1 cellular context compared by ENCODE assay signal in genomic region chr18:21743166-21743831, GRCh38.
A peak's percentile ranks its signal among the peaks of the same experiment; 100 is the strongest.
TF ChIP-seq lines count a peak whose summit lies in the region.

No MANE protein-coding gene starts in this region.

TF ChIP-seq in HEK293, 187 proteins besides CTCF, POLR2A, EP300 and RAD21 (continued from another document):
- TF ChIP-seq, protein P1, sequence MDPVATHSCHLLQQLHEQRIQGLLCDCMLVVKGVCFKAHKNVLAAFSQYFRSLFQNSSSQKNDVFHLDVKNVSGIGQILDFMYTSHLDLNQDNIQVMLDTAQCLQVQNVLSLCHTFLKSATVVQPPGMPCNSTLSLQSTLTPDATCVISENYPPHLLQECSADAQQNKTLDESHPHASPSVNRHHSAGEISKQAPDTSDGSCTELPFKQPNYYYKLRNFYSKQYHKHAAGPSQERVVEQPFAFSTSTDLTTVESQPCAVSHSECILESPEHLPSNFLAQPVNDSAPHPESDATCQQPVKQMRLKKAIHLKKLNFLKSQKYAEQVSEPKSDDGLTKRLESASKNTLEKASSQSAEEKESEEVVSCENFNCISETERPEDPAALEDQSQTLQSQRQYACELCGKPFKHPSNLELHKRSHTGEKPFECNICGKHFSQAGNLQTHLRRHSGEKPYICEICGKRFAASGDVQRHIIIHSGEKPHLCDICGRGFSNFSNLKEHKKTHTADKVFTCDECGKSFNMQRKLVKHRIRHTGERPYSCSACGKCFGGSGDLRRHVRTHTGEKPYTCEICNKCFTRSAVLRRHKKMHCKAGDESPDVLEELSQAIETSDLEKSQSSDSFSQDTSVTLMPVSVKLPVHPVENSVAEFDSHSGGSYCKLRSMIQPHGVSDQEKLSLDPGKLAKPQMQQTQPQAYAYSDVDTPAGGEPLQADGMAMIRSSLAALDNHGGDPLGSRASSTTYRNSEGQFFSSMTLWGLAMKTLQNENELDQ (tag by site-specific recombination; IDR thresholded peaks at IDR 0.05; ENCODE audit: low read depth), result no peak
- no peak for TF ChIP-seq ZNF768 (tag by site-specific recombination; IDR thresholded peaks at IDR 0.05)
- TF ChIP-seq ZNF394 (tag by site-specific recombination; IDR thresholded peaks at IDR 0.05; ENCODE audit: borderline replicate concordance), result no peak
- no peak for TF ChIP-seq ZNF184 (tag by site-specific recombination; IDR thresholded peaks at IDR 0.05)
- peak; percentile 93 for TF ChIP-seq ZNF146 (tag by site-specific recombination; IDR thresholded peaks at IDR 0.05)
